ENCODE assay signal across 19 cellular contexts in genomic region chr2:127275789-127276188, GRCh38. TPM values are rescaled to one million over a fixed set of nuclear protein-coding genes. Genes with fewer than 3 reads are reported as not detected.
DNase-seq lines count a peak whose midpoint lies in the region; ATAC-seq and TF ChIP-seq lines count a peak whose summit lies in the region.
"Had no signal": no experiment of that assay in that cellular context is flagged by ENCODE, and none has a peak within 500 bp of the region (broad histone marks: within the 10 kb centered on the region; RNA-seq: fewer than 3 reads in every experiment).

No MANE protein-coding gene starts in this region.

- H3K36me3 ChIP-seq in CD4-positive, CD25-positive, alpha-beta regulatory T cell (ENCODE audit: control insufficient read depth, insufficient read depth, low read length), result peaks cover 80% of the 10 kb centered on the region
- H3K36me3 ChIP-seq in naive thymus-derived CD4-positive, alpha-beta T cell (ENCODE audit: control insufficient read depth in 2 of 3, insufficient read depth in 3 of 3, low read length in 3 of 3), result peaks cover 20 to 94% (median 35%) of the 10 kb centered on the region in 3 experiments
- H3K36me3 ChIP-seq in CD4-positive, alpha-beta memory T cell (ENCODE audit: insufficient read depth, low read length), result peaks cover 64% of the 10 kb centered on the region

- H3K4me1 ChIP-seq in CD4-positive, CD25-positive, alpha-beta regulatory T cell (ENCODE audit: control insufficient read depth, insufficient read depth, low read length, poor library complexity, severe bottlenecking), result no peaks in the 10 kb centered on the region
- no peaks in the 10 kb centered on the region for H3K4me1 ChIP-seq in naive thymus-derived CD4-positive, alpha-beta T cell (ENCODE audit: control insufficient read depth in 2 of 2, insufficient read depth in 2 of 2, low read length in 2 of 2)
- no peaks in the 10 kb centered on the region for H3K4me1 ChIP-seq in CD4-positive, alpha-beta memory T cell (ENCODE audit: insufficient read depth, low read length)

- no peak overlapping the region for H3K27ac ChIP-seq in CD4-positive, CD25-positive, alpha-beta regulatory T cell (ENCODE audit: insufficient read depth, low read length, poor library complexity, severe bottlenecking)
- peak overlapping the region; percentile 8 for H3K27ac ChIP-seq in naive thymus-derived CD4-positive, alpha-beta T cell (ENCODE audit: low read depth, low read length)
- H3K27ac ChIP-seq in CD4-positive, alpha-beta memory T cell (ENCODE audit: low read depth, low read length), result no peak overlapping the region
- H3K27ac ChIP-seq: KMS-11 had no signal

- H3K9me3 Mint-ChIP-seq in activated CD8-positive, alpha-beta T cell treated with anti-CD3 and anti-CD28 coated beads for 36 hours, result no peaks in the 10 kb centered on the region
- H3K9me3 Mint-ChIP-seq in activated CD8-positive, alpha-beta T cell treated with anti-CD3 and anti-CD28 coated beads, Interleukin-2, amount 10 ng/mL, durations not matched to agents 7 days and 5 days (ENCODE audit: insufficient read depth), result no peaks in the 10 kb centered on the region
- H3K9me3 Mint-ChIP-seq in CD4-positive, CD25-positive, alpha-beta regulatory T cell, result no peaks in the 10 kb centered on the region
- H3K9me3 Mint-ChIP-seq in activated T-helper 2 cell treated with anti-CD3 and anti-CD28 coated beads, Interferon-gamma antibody, Interleukin-2, Interleukin-4, amounts not matched to agents 10 μg/mL and 5 μg/mL and 100 μg/mL, durations not matched to agents 14 hours and 24 hours and 36 hours, result no peaks in the 10 kb centered on the region
- H3K9me3 Mint-ChIP-seq in naive thymus-derived CD4-positive, alpha-beta T cell, result no peaks in the 10 kb centered on the region
- peaks cover 0 to 3% (median 0%) of the 10 kb centered on the region in 8 donors for H3K9me3 Mint-ChIP-seq in CD4-positive, alpha-beta memory T cell
- H3K9me3 Mint-ChIP-seq: CD14-positive monocyte had no signal

- no peak overlapping the region for H3K4me3 ChIP-seq in CD4-positive, CD25-positive, alpha-beta regulatory T cell (ENCODE audit: low read depth, low read length)
- H3K4me3 ChIP-seq in naive thymus-derived CD4-positive, alpha-beta T cell (ENCODE audit: low read length), result no peak overlapping the region
- H3K4me3 ChIP-seq in CD4-positive, alpha-beta memory T cell (ENCODE audit: low read length in 2 of 2), result no peak overlapping the region
- H3K4me3 ChIP-seq: GM12878 had no signal

- H3K9me3 ChIP-seq in CD4-positive, CD25-positive, alpha-beta regulatory T cell (ENCODE audit: control insufficient read depth in 2 of 2, low read length in 2 of 2), result no peaks in the 10 kb centered on the region
- H3K9me3 ChIP-seq in naive thymus-derived CD4-positive, alpha-beta T cell (ENCODE audit: control insufficient read depth in 2 of 3, low read length in 3 of 3), result no peaks in the 10 kb centered on the region
- no peaks in the 10 kb centered on the region for H3K9me3 ChIP-seq in CD4-positive, alpha-beta memory T cell (ENCODE audit: control insufficient read depth in 1 of 2, low read length in 2 of 2)

- no peaks in the 10 kb centered on the region for H3K27me3 Mint-ChIP-seq in activated CD8-positive, alpha-beta T cell treated with anti-CD3 and anti-CD28 coated beads for 36 hours
- H3K27me3 Mint-ChIP-seq in activated CD8-positive, alpha-beta T cell treated with anti-CD3 and anti-CD28 coated beads, Interleukin-2, amount 10 ng/mL, durations not matched to agents 7 days and 5 days (ENCODE audit: low read depth), result no peaks in the 10 kb centered on the region
- no peaks in the 10 kb centered on the region for H3K27me3 Mint-ChIP-seq in CD4-positive, CD25-positive, alpha-beta regulatory T cell
- no peaks in the 10 kb centered on the region for H3K27me3 Mint-ChIP-seq in activated T-helper 2 cell treated with anti-CD3 and anti-CD28 coated beads, Interferon-gamma antibody, Interleukin-2, Interleukin-4, amounts not matched to agents 10 μg/mL and 5 μg/mL and 100 μg/mL, durations not matched to agents 14 hours and 24 hours and 36 hours (ENCODE audit: low read depth)
- no peaks in the 10 kb centered on the region for H3K27me3 Mint-ChIP-seq in naive thymus-derived CD4-positive, alpha-beta T cell
- no peaks in the 10 kb centered on the region for H3K27me3 Mint-ChIP-seq in CD4-positive, alpha-beta memory T cell

- no peak for TF ChIP-seq CTCF in activated CD8-positive, alpha-beta T cell treated with anti-CD3 and anti-CD28 coated beads for 36 hours (IDR thresholded peaks at IDR 0.05)

- intact Hi-C loops in activated CD8-positive, alpha-beta T cell treated with anti-CD3 and anti-CD28 coated beads for 36 hours (cut with micrococcal nuclease), result no loop called here
- intact Hi-C loops in activated T-helper 2 cell treated with anti-CD3 and anti-CD28 coated beads, Interferon-gamma antibody, Interleukin-2, Interleukin-4, amounts not matched to agents 10 μg/mL and 5 μg/mL and 100 μg/mL, durations not matched to agents 14 hours and 24 hours and 36 hours (cut with micrococcal nuclease), result no loop called here
- intact Hi-C loops in naive thymus-derived CD4-positive, alpha-beta T cell (cut with micrococcal nuclease), result no loop called here
- intact Hi-C loops in CD4-positive, alpha-beta memory T cell (cut with micrococcal nuclease), result no loop called here

- peak overlapping the region; percentile 71 for H3K27ac Mint-ChIP-seq in activated CD8-positive, alpha-beta T cell treated with anti-CD3 and anti-CD28 coated beads for 36 hours
- H3K27ac Mint-ChIP-seq in activated CD8-positive, alpha-beta T cell treated with anti-CD3 and anti-CD28 coated beads, Interleukin-2, amount 10 ng/mL, durations not matched to agents 7 days and 5 days, result no peak overlapping the region
- peak overlapping the region; percentile 12 to 94 (median 82) for H3K27ac Mint-ChIP-seq in CD4-positive, CD25-positive, alpha-beta regulatory T cell
- peak overlapping the region; percentile 77 for H3K27ac Mint-ChIP-seq in activated T-helper 2 cell treated with anti-CD3 and anti-CD28 coated beads, Interferon-gamma antibody, Interleukin-2, Interleukin-4, amounts not matched to agents 10 μg/mL and 5 μg/mL and 100 μg/mL, durations not matched to agents 14 hours and 24 hours and 36 hours
- peak overlapping the region in 5 of 9 donors; percentile 59 to 87 (median 79) for H3K27ac Mint-ChIP-seq in naive thymus-derived CD4-positive, alpha-beta T cell
- H3K27ac Mint-ChIP-seq in CD4-positive, alpha-beta memory T cell, result no peak overlapping the region

- peaks cover 11% of the 10 kb centered on the region for H3K4me1 Mint-ChIP-seq in activated CD8-positive, alpha-beta T cell treated with anti-CD3 and anti-CD28 coated beads for 36 hours (ENCODE audit: low read depth)
- H3K4me1 Mint-ChIP-seq in activated CD8-positive, alpha-beta T cell treated with anti-CD3 and anti-CD28 coated beads, Interleukin-2, amount 10 ng/mL, durations not matched to agents 7 days and 5 days (ENCODE audit: low read depth), result peaks cover 2% of the 10 kb centered on the region
- peaks cover 8 to 27% (median 17%) of the 10 kb centered on the region in 4 donors for H3K4me1 Mint-ChIP-seq in CD4-positive, CD25-positive, alpha-beta regulatory T cell
- H3K4me1 Mint-ChIP-seq in activated T-helper 2 cell treated with anti-CD3 and anti-CD28 coated beads, Interferon-gamma antibody, Interleukin-2, Interleukin-4, amounts not matched to agents 10 μg/mL and 5 μg/mL and 100 μg/mL, durations not matched to agents 14 hours and 24 hours and 36 hours (ENCODE audit: low read depth), result peaks cover 11% of the 10 kb centered on the region
- H3K4me1 Mint-ChIP-seq in naive thymus-derived CD4-positive, alpha-beta T cell, result peaks cover 9 to 22% (median 13%) of the 10 kb centered on the region in 7 donors
- peaks cover 0 to 10% (median 6%) of the 10 kb centered on the region in 4 donors for H3K4me1 Mint-ChIP-seq in CD4-positive, alpha-beta memory T cell

- H3K27me3 ChIP-seq in CD4-positive, CD25-positive, alpha-beta regulatory T cell (ENCODE audit: control insufficient read depth, insufficient read depth, low read length), result no peaks in the 10 kb centered on the region
- no peaks in the 10 kb centered on the region for H3K27me3 ChIP-seq in naive thymus-derived CD4-positive, alpha-beta T cell (ENCODE audit: control insufficient read depth in 2 of 2, insufficient read depth in 2 of 2, low read length in 2 of 2)
- H3K27me3 ChIP-seq in CD4-positive, alpha-beta memory T cell (ENCODE audit: insufficient read depth, low read length), result no peaks in the 10 kb centered on the region

- H3K36me3 Mint-ChIP-seq in activated CD8-positive, alpha-beta T cell treated with anti-CD3 and anti-CD28 coated beads for 36 hours (ENCODE audit: low read depth), result peaks cover 61% of the 10 kb centered on the region
- H3K36me3 Mint-ChIP-seq in activated CD8-positive, alpha-beta T cell treated with anti-CD3 and anti-CD28 coated beads, Interleukin-2, amount 10 ng/mL, durations not matched to agents 7 days and 5 days (ENCODE audit: low read depth), result peaks cover 69% of the 10 kb centered on the region
- H3K36me3 Mint-ChIP-seq in CD4-positive, CD25-positive, alpha-beta regulatory T cell, result peaks cover 81% of the 10 kb centered on the region
- peaks cover 91% of the 10 kb centered on the region for H3K36me3 Mint-ChIP-seq in activated T-helper 2 cell treated with anti-CD3 and anti-CD28 coated beads, Interferon-gamma antibody, Interleukin-2, Interleukin-4, amounts not matched to agents 10 μg/mL and 5 μg/mL and 100 μg/mL, durations not matched to agents 14 hours and 24 hours and 36 hours (ENCODE audit: low read depth)
- peaks cover 17 to 80% (median 40%) of the 10 kb centered on the region in 5 donors for H3K36me3 Mint-ChIP-seq in naive thymus-derived CD4-positive, alpha-beta T cell
- peaks cover 72 to 79% of the 10 kb centered on the region in 2 donors for H3K36me3 Mint-ChIP-seq in CD4-positive, alpha-beta memory T cell

- POLR2A ChIA-PET in activated CD8-positive, alpha-beta T cell treated with anti-CD3 and anti-CD28 coated beads for 36 hours (lab: Charles Lee), result no interaction called here
- POLR2A ChIA-PET in activated CD8-positive, alpha-beta T cell treated with anti-CD3 and anti-CD28 coated beads, Interleukin-2, amount 10 ng/mL, durations not matched to agents 7 days and 5 days (lab: Charles Lee), result no interaction called here
- POLR2A ChIA-PET in naive thymus-derived CD4-positive, alpha-beta T cell (lab: Charles Lee), result no interaction called here
- POLR2A ChIA-PET in CD4-positive, alpha-beta memory T cell (lab: Charles Lee; ENCODE audit: partially characterized antibody), result no interaction called here

- DNase-seq in activated CD8-positive, alpha-beta T cell treated with anti-CD3 and anti-CD28 coated beads for 36 hours, result no peak
- DNase-seq in activated CD8-positive, alpha-beta T cell treated with anti-CD3 and anti-CD28 coated beads, Interleukin-2, amount 10 ng/mL, durations not matched to agents 7 days and 5 days, result no peak
- DNase-seq in CD4-positive, CD25-positive, alpha-beta regulatory T cell, result no peak
- DNase-seq in activated T-helper 2 cell treated with anti-CD3 and anti-CD28 coated beads, Interferon-gamma antibody, Interleukin-2, Interleukin-4, amounts not matched to agents 10 μg/mL and 5 μg/mL and 100 μg/mL, durations not matched to agents 14 hours and 24 hours and 36 hours (ENCODE audit: low spot score), result no peak
- DNase-seq in naive thymus-derived CD4-positive, alpha-beta T cell, result no peak
- DNase-seq in CD4-positive, alpha-beta memory T cell, result no peak
- DNase-seq in stimulated activated naive CD4-positive, alpha-beta T cell (lab: John Stamatoyannopoulos, UW), result no peak
- DNase-seq in germinal center (ENCODE audit: low spot score), result no peak
- DNase-seq: DMS79 treated with DMSO at 0.1 percent for 48 hours, IMR-90, NCI-H1105, NCI-H146, NCI-H2081 treated with DMSO at 0.1 percent for 48 hours, NCI-H446 treated with DMSO at 0.1 percent for 48 hours, NCI-H526 treated with DMSO at 0.1 percent for 48 hours had no signal

- ATAC-seq in activated CD8-positive, alpha-beta T cell treated with anti-CD3 and anti-CD28 coated beads for 36 hours, result no peak
- ATAC-seq in activated CD8-positive, alpha-beta T cell treated with anti-CD3 and anti-CD28 coated beads, Interleukin-2, amount 10 ng/mL, durations not matched to agents 7 days and 5 days, result no peak
- no peak for ATAC-seq in CD4-positive, CD25-positive, alpha-beta regulatory T cell (ENCODE audit: low read depth in 2 of 2)
- no peak for ATAC-seq in naive thymus-derived CD4-positive, alpha-beta T cell
- ATAC-seq: GM12878, Right ventricle myocardium inferior had no signal

- no peak overlapping the region for H3K4me3 Mint-ChIP-seq in activated CD8-positive, alpha-beta T cell treated with anti-CD3 and anti-CD28 coated beads for 36 hours
- no peak overlapping the region for H3K4me3 Mint-ChIP-seq in activated CD8-positive, alpha-beta T cell treated with anti-CD3 and anti-CD28 coated beads, Interleukin-2, amount 10 ng/mL, durations not matched to agents 7 days and 5 days
- peak overlapping the region in 1 of 4 donors; percentile 48 for H3K4me3 Mint-ChIP-seq in CD4-positive, CD25-positive, alpha-beta regulatory T cell
- H3K4me3 Mint-ChIP-seq in activated T-helper 2 cell treated with anti-CD3 and anti-CD28 coated beads, Interferon-gamma antibody, Interleukin-2, Interleukin-4, amounts not matched to agents 10 μg/mL and 5 μg/mL and 100 μg/mL, durations not matched to agents 14 hours and 24 hours and 36 hours (ENCODE audit: low read depth), result no peak overlapping the region
- peak overlapping the region in 1 of 10 donors; percentile 22 for H3K4me3 Mint-ChIP-seq in naive thymus-derived CD4-positive, alpha-beta T cell
- no peak overlapping the region for H3K4me3 Mint-ChIP-seq in CD4-positive, alpha-beta memory T cell
- H3K4me3 Mint-ChIP-seq: CD14-positive monocyte had no signal

- CTCF ChIA-PET in activated CD8-positive, alpha-beta T cell treated with anti-CD3 and anti-CD28 coated beads for 36 hours (lab: Charles Lee), result no interaction called here
- CTCF ChIA-PET in activated CD8-positive, alpha-beta T cell treated with anti-CD3 and anti-CD28 coated beads, Interleukin-2, amount 10 ng/mL, durations not matched to agents 7 days and 5 days (lab: Charles Lee), result no interaction called here
- CTCF ChIA-PET in naive thymus-derived CD4-positive, alpha-beta T cell (lab: Charles Lee), result no interaction called here
- CTCF ChIA-PET in CD4-positive, alpha-beta memory T cell (lab: Charles Lee; ENCODE audit: partially characterized antibody), result no interaction called here

RNA-seq across cellular contexts. Expression of gene ERCC3, which starts 18.2 kb away (rescaled TPM):
- 10 to 100 TPM; 43.7 to 43.9 TPM for total RNA-seq in activated CD8-positive, alpha-beta T cell treated with anti-CD3 and anti-CD28 coated beads for 36 hours
- 10 to 100 TPM; 59.4 to 61.7 TPM for total RNA-seq in activated CD8-positive, alpha-beta T cell treated with anti-CD3 and anti-CD28 coated beads, Interleukin-2, amount 10 ng/mL, durations not matched to agents 7 days and 5 days
- total RNA-seq in CD4-positive, CD25-positive, alpha-beta regulatory T cell, result 50.2 TPM
- polyA plus RNA-seq in CD4-positive, CD25-positive, alpha-beta regulatory T cell, result 10 to 100 TPM; 21.3 to 27.5 (median 25.4) TPM
- 58.0 and 60.6 TPM in 2 replicates for total RNA-seq in activated T-helper 2 cell treated with anti-CD3 and anti-CD28 coated beads, Interferon-gamma antibody, Interleukin-2, Interleukin-4, amounts not matched to agents 10 μg/mL and 5 μg/mL and 100 μg/mL, durations not matched to agents 14 hours and 24 hours and 36 hours
- total RNA-seq in naive thymus-derived CD4-positive, alpha-beta T cell, result 10 to 100 TPM; 43.4 to 71.5 (median 56.8) TPM
- polyA plus RNA-seq in naive thymus-derived CD4-positive, alpha-beta T cell, result 10 to 100 TPM; 15.9 to 36.5 TPM
- 10 to 100 TPM; 59.2 to 62.9 TPM for total RNA-seq in CD4-positive, alpha-beta memory T cell
- polyA plus RNA-seq in CD4-positive, alpha-beta memory T cell, result 10 to 100 TPM; 22.3 to 29.3 TPM

RNA-seq across cellular contexts. Expression of gene CYP27C1, which starts 55.7 kb away (rescaled TPM):
- total RNA-seq in activated CD8-positive, alpha-beta T cell treated with anti-CD3 and anti-CD28 coated beads for 36 hours, result not detected
- not detected for total RNA-seq in activated CD8-positive, alpha-beta T cell treated with anti-CD3 and anti-CD28 coated beads, Interleukin-2, amount 10 ng/mL, durations not matched to agents 7 days and 5 days
- total RNA-seq in CD4-positive, CD25-positive, alpha-beta regulatory T cell, result not detected
- polyA plus RNA-seq in CD4-positive, CD25-positive, alpha-beta regulatory T cell, result not detected
- not detected in 2 replicates for total RNA-seq in activated T-helper 2 cell treated with anti-CD3 and anti-CD28 coated beads, Interferon-gamma antibody, Interleukin-2, Interleukin-4, amounts not matched to agents 10 μg/mL and 5 μg/mL and 100 μg/mL, durations not matched to agents 14 hours and 24 hours and 36 hours
- total RNA-seq in naive thymus-derived CD4-positive, alpha-beta T cell, result not detected
- polyA plus RNA-seq in naive thymus-derived CD4-positive, alpha-beta T cell, result not detected
- not detected for total RNA-seq in CD4-positive, alpha-beta memory T cell
- polyA plus RNA-seq in CD4-positive, alpha-beta memory T cell, result not detected
- total RNA-seq: GM12878, IMR-90 had no signal
- polyA plus RNA-seq: CD14-positive monocyte, GM12878, IMR-90 had no signal

Comparison
In these comparisons a context has a peak if more than half of its experiments do, and no peak if none do; other contexts are left out.
1. H3K27ac Mint-ChIP-seq: peak in activated CD8-positive, alpha-beta T cell treated with anti-CD3 and anti-CD28 coated beads for 36 hours (single experiment), CD4-positive, CD25-positive, alpha-beta regulatory T cell (3 of 3), activated T-helper 2 cell treated with anti-CD3 and anti-CD28 coated beads, Interferon-gamma antibody, Interleukin-2, Interleukin-4, amounts not matched to agents 10 μg/mL and 5 μg/mL and 100 μg/mL, durations not matched to agents 14 hours and 24 hours and 36 hours (single experiment) and naive thymus-derived CD4-positive, alpha-beta T cell (5 of 9); none in activated CD8-positive, alpha-beta T cell treated with anti-CD3 and anti-CD28 coated beads, Interleukin-2, amount 10 ng/mL, durations not matched to agents 7 days and 5 days (single experiment) and CD4-positive, alpha-beta memory T cell (0 of 7).